Comparison of ENCODE assay signal across 38 cellular contexts in the genomic region with DNA sequence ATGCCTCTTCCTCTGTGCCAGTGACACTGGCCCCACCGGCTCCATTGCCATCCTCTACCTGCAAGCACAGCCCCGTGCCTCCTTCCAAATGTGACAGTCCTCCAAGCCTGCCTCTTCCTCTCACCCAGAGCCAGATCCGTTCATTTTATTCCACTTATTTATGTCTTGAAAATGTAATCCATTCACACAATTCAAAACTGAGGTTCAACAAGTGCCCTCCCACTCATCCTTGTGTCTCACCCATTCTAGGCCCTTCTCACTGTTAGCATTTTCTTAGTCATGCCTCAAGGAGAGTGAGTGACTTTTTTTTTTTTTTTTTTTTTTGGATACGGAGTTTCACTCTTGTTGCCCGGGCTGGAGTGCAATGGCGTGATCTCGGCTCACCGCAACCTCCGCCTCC. TPM values are rescaled to one million over a fixed set of nuclear protein-coding genes. Genes with fewer than 3 reads are reported as not detected.
"Had no signal": no experiment of that assay in that cellular context is flagged by ENCODE, and none has a peak within 500 bp of the region (broad histone marks: within the 10 kb centered on the region; RNA-seq: fewer than 3 reads in every experiment).

No MANE protein-coding gene starts in this region.

- H3K4me3 ChIP-seq: adrenal gland, body of pancreas, breast epithelium had no signal

- H3K27me3 Mint-ChIP-seq: activated CD4-positive, alpha-beta memory T cell treated with anti-CD3 and anti-CD28 coated beads for 36 hours; activated CD4-positive, alpha-beta T cell treated with anti-CD3 and anti-CD28 coated beads, Interleukin-2, amount 10 ng/mL, durations not matched to agents 24 days and 14 days; activated CD8-positive, alpha-beta T cell treated with anti-CD3 and anti-CD28 coated beads for 36 hours; activated naive CD8-positive, alpha-beta T cell treated with anti-CD3 and anti-CD28 coated beads for 36 hours had no signal

- H3K4me1 ChIP-seq: adrenal gland, body of pancreas, breast epithelium had no signal

- H3K9me3 ChIP-seq: adrenal gland, body of pancreas, breast epithelium had no signal

- H3K4me3 Mint-ChIP-seq: activated B cell treated with CpG ODN at 0.5 μM for 24 hours; activated CD4-positive, alpha-beta memory T cell treated with anti-CD3 and anti-CD28 coated beads for 36 hours; activated CD4-positive, alpha-beta T cell treated with anti-CD3 and anti-CD28 coated beads, Interleukin-2, amount 10 ng/mL, durations not matched to agents 24 days and 14 days; activated CD8-positive, alpha-beta T cell treated with anti-CD3 and anti-CD28 coated beads for 36 hours; activated naive CD4-positive, alpha-beta T cell treated with anti-CD3 and anti-CD28 coated beads for 36 hours; activated naive CD8-positive, alpha-beta T cell treated with anti-CD3 and anti-CD28 coated beads for 36 hours; activated T-cell treated with anti-CD3 and anti-CD28 coated beads, Interleukin-2, amount 50 U/mL, for 4 hours; activated T-cell treated with anti-CD3 and anti-CD28 coated beads, Interleukin-2, amount 50 U/mL, for 72 hours; activated T-helper 1 cell treated with anti-CD3 and anti-CD28 coated beads, Interleukin-12 subunit alpha, Interleukin-12 subunit beta, Interleukin-2, Interleukin-4 antibody, amounts not matched to agents 30 ng/mL and 10 ng/mL and 1 ng/mL, durations not matched to agents 14 hours and 24 hours and 36 hours; activated T-helper 17 cell treated with anti-CD3 and anti-CD28 coated beads, Interleukin-2, amount 50 U/mL, for 72 hours; T-helper 1 cell treated with Interleukin-12 subunit alpha and Interleukin-12 subunit beta and Interleukin-4 antibody, amounts not matched to agents 30 μg/mL and 1 μg/mL, for 36 hours; T-helper 2 cell treated with Interferon-gamma antibody and Interleukin-4, amounts not matched to agents 5 μg/mL and 100 μg/mL, for 36 hours had no signal

- H3K27ac ChIP-seq: adrenal gland, body of pancreas, brain microvascular endothelial cell, breast epithelium, VCaP had no signal

- DNase-seq: activated B cell treated with CpG ODN at 0.5 μM for 24 hours; activated CD4-positive, alpha-beta memory T cell treated with anti-CD3 and anti-CD28 coated beads for 36 hours; activated CD4-positive, alpha-beta T cell treated with anti-CD3 and anti-CD28 coated beads for 4 hours; activated CD4-positive, alpha-beta T cell treated with anti-CD3 and anti-CD28 coated beads, Interleukin-2, amount 10 ng/mL, durations not matched to agents 24 days and 14 days; activated CD4-positive, alpha-beta T cell treated with anti-CD3 and anti-CD28 coated beads, Interleukin-2, amount 50 U/mL, for 1 hour; activated CD4-positive, alpha-beta T cell treated with anti-CD3 and anti-CD28 coated beads, Interleukin-2, amount 50 U/mL, for 4 hours; activated CD4-positive, CD25-positive, alpha-beta regulatory T cell treated with anti-CD3 and anti-CD28 coated beads, Interleukin-2, amount 50 U/mL, for 72 hours; activated CD8-positive, alpha-beta memory T cell treated with anti-CD3 and anti-CD28 coated beads, Interleukin-2, amount 50 U/mL, for 4 hours; activated CD8-positive, alpha-beta T cell treated with anti-CD3 and anti-CD28 coated beads for 36 hours; activated effector memory CD4-positive, alpha-beta T cell treated with anti-CD3 and anti-CD28 coated beads, Interleukin-2, amount 50 U/mL, for 16 hours; activated gamma-delta T cell treated with Interleukin-2 at 50 U/mL for 16 hours; activated naive CD4-positive, alpha-beta T cell; activated naive CD4-positive, alpha-beta T cell treated with anti-CD3 and anti-CD28 coated beads for 36 hours; activated naive CD4-positive, alpha-beta T cell treated with anti-CD3 and anti-CD28 coated beads, Interleukin-2, amount 50 U/mL, for 16 hours; activated naive CD8-positive, alpha-beta T cell treated with anti-CD3 and anti-CD28 coated beads for 36 hours; activated T-cell treated with anti-CD3 and anti-CD28 coated beads for 4 hours; activated T-cell treated with anti-CD3 and anti-CD28 coated beads, Interleukin-2, amount 50 U/mL, for 1 hour; activated T-cell treated with anti-CD3 and anti-CD28 coated beads, Interleukin-2, amount 50 U/mL, for 4 hours; activated T-cell treated with anti-CD3 and anti-CD28 coated beads, Interleukin-2, amount 50 U/mL, for 72 hours; adrenal gland; amniotic stem cell; aorta; body of pancreas; brain microvascular endothelial cell; central memory CD4-positive, alpha-beta T cell; T-helper 2 cell; T-helper 9 cell had no signal

- H3K27ac Mint-ChIP-seq: activated B cell treated with CpG ODN at 0.5 μM for 24 hours; activated CD4-positive, alpha-beta memory T cell treated with anti-CD3 and anti-CD28 coated beads for 36 hours; activated CD4-positive, alpha-beta T cell treated with anti-CD3 and anti-CD28 coated beads, Interleukin-2, amount 10 ng/mL, durations not matched to agents 24 days and 14 days; activated CD8-positive, alpha-beta T cell treated with anti-CD3 and anti-CD28 coated beads for 36 hours; activated naive CD4-positive, alpha-beta T cell treated with anti-CD3 and anti-CD28 coated beads for 36 hours; activated naive CD8-positive, alpha-beta T cell treated with anti-CD3 and anti-CD28 coated beads for 36 hours; activated T-cell treated with anti-CD3 and anti-CD28 coated beads, Interleukin-2, amount 50 U/mL, for 72 hours; activated T-helper 1 cell treated with anti-CD3 and anti-CD28 coated beads, Interleukin-12 subunit alpha, Interleukin-12 subunit beta, Interleukin-2, Interleukin-4 antibody, amounts not matched to agents 30 ng/mL and 10 ng/mL and 1 ng/mL, durations not matched to agents 14 hours and 24 hours and 36 hours; activated T-helper 17 cell treated with anti-CD3 and anti-CD28 coated beads, Interleukin-2, amount 50 U/mL, for 72 hours; T-helper 1 cell treated with Interleukin-12 subunit alpha and Interleukin-12 subunit beta and Interleukin-4 antibody, amounts not matched to agents 30 μg/mL and 1 μg/mL, for 36 hours; T-helper 2 cell treated with Interferon-gamma antibody and Interleukin-4, amounts not matched to agents 5 μg/mL and 100 μg/mL, for 36 hours had no signal

- H3K36me3 Mint-ChIP-seq: activated CD4-positive, alpha-beta memory T cell treated with anti-CD3 and anti-CD28 coated beads for 36 hours; activated naive CD4-positive, alpha-beta T cell treated with anti-CD3 and anti-CD28 coated beads, Interleukin-2, amount 50 U/mL, for 72 hours; activated naive CD8-positive, alpha-beta T cell treated with anti-CD3 and anti-CD28 coated beads for 36 hours had no signal

- H3K36me3 ChIP-seq: adrenal gland, brain microvascular endothelial cell, breast epithelium had no signal

- H3K9me3 Mint-ChIP-seq: activated B cell treated with CpG ODN at 0.5 μM for 24 hours; activated CD4-positive, alpha-beta memory T cell treated with anti-CD3 and anti-CD28 coated beads for 36 hours; activated CD4-positive, alpha-beta T cell treated with anti-CD3 and anti-CD28 coated beads, Interleukin-2, amount 10 ng/mL, durations not matched to agents 24 days and 14 days; activated CD8-positive, alpha-beta T cell treated with anti-CD3 and anti-CD28 coated beads for 36 hours; activated naive CD4-positive, alpha-beta T cell treated with anti-CD3 and anti-CD28 coated beads for 36 hours; activated naive CD4-positive, alpha-beta T cell treated with anti-CD3 and anti-CD28 coated beads, Interleukin-2, amount 50 U/mL, for 72 hours; activated naive CD8-positive, alpha-beta T cell treated with anti-CD3 and anti-CD28 coated beads for 36 hours; activated T-cell treated with anti-CD3 and anti-CD28 coated beads, Interleukin-2, amount 50 U/mL, for 4 hours; activated T-cell treated with anti-CD3 and anti-CD28 coated beads, Interleukin-2, amount 50 U/mL, for 72 hours; activated T-helper 1 cell treated with anti-CD3 and anti-CD28 coated beads, Interleukin-12 subunit alpha, Interleukin-12 subunit beta, Interleukin-2, Interleukin-4 antibody, amounts not matched to agents 30 ng/mL and 10 ng/mL and 1 ng/mL, durations not matched to agents 14 hours and 24 hours and 36 hours; activated T-helper 17 cell treated with anti-CD3 and anti-CD28 coated beads, Interleukin-2, amount 50 U/mL, for 72 hours; T-helper 1 cell treated with Interleukin-12 subunit alpha and Interleukin-12 subunit beta and Interleukin-4 antibody, amounts not matched to agents 30 μg/mL and 1 μg/mL, for 36 hours; T-helper 2 cell treated with Interferon-gamma antibody and Interleukin-4, amounts not matched to agents 5 μg/mL and 100 μg/mL, for 36 hours had no signal

- H3K4me1 Mint-ChIP-seq: activated CD4-positive, alpha-beta T cell treated with anti-CD3 and anti-CD28 coated beads, Interleukin-2, amount 10 ng/mL, durations not matched to agents 24 days and 14 days; activated T-helper 17 cell treated with anti-CD3 and anti-CD28 coated beads, Interleukin-2, amount 50 U/mL, for 72 hours had no signal

- H3K27me3 ChIP-seq: adrenal gland, body of pancreas, brain microvascular endothelial cell had no signal

RNA-seq across cellular contexts. Expression of gene FKBP6, which starts 41.7 kb away (rescaled TPM):
- total RNA-seq: activated B cell treated with CpG ODN at 0.5 μM for 24 hours; activated CD4-positive, alpha-beta memory T cell treated with anti-CD3 and anti-CD28 coated beads for 36 hours; activated CD4-positive, alpha-beta T cell treated with anti-CD3 and anti-CD28 coated beads, Interleukin-2, amount 10 ng/mL, durations not matched to agents 24 days and 14 days; activated CD8-positive, alpha-beta memory T cell treated with anti-CD3 and anti-CD28 coated beads for 36 hours; activated CD8-positive, alpha-beta T cell treated with anti-CD3 and anti-CD28 coated beads for 36 hours; activated naive CD4-positive, alpha-beta T cell treated with anti-CD3 and anti-CD28 coated beads for 36 hours; activated naive CD4-positive, alpha-beta T cell treated with anti-CD3 and anti-CD28 coated beads, Interleukin-2, amount 50 U/mL, for 72 hours; activated naive CD8-positive, alpha-beta T cell treated with anti-CD3 and anti-CD28 coated beads for 36 hours; activated T-cell treated with anti-CD3 and anti-CD28 coated beads, Interleukin-2, amount 50 U/mL, for 4 hours; activated T-cell treated with anti-CD3 and anti-CD28 coated beads, Interleukin-2, amount 50 U/mL, for 72 hours; activated T-helper 1 cell treated with anti-CD3 and anti-CD28 coated beads, Interleukin-12 subunit alpha, Interleukin-12 subunit beta, Interleukin-2, Interleukin-4 antibody, amounts not matched to agents 30 ng/mL and 10 ng/mL and 1 ng/mL, durations not matched to agents 14 hours and 24 hours and 36 hours; activated T-helper 17 cell treated with anti-CD3 and anti-CD28 coated beads, Interleukin-2, amount 50 U/mL, for 72 hours; aorta; astrocyte; body of pancreas; breast epithelium; cardiac septum; cerebellum had no signal

RNA-seq across cellular contexts. Expression of gene TRIM50, which starts 41.7 kb away (rescaled TPM):
- total RNA-seq: activated B cell treated with CpG ODN at 0.5 μM for 24 hours; activated CD4-positive, alpha-beta memory T cell treated with anti-CD3 and anti-CD28 coated beads for 36 hours; activated CD4-positive, alpha-beta T cell treated with anti-CD3 and anti-CD28 coated beads, Interleukin-2, amount 10 ng/mL, durations not matched to agents 24 days and 14 days; activated CD8-positive, alpha-beta memory T cell treated with anti-CD3 and anti-CD28 coated beads for 36 hours; activated CD8-positive, alpha-beta T cell treated with anti-CD3 and anti-CD28 coated beads for 36 hours; activated naive CD4-positive, alpha-beta T cell treated with anti-CD3 and anti-CD28 coated beads for 36 hours; activated naive CD8-positive, alpha-beta T cell treated with anti-CD3 and anti-CD28 coated beads for 36 hours; activated T-cell treated with anti-CD3 and anti-CD28 coated beads, Interleukin-2, amount 50 U/mL, for 4 hours; activated T-cell treated with anti-CD3 and anti-CD28 coated beads, Interleukin-2, amount 50 U/mL, for 72 hours; activated T-helper 1 cell treated with anti-CD3 and anti-CD28 coated beads, Interleukin-12 subunit alpha, Interleukin-12 subunit beta, Interleukin-2, Interleukin-4 antibody, amounts not matched to agents 30 ng/mL and 10 ng/mL and 1 ng/mL, durations not matched to agents 14 hours and 24 hours and 36 hours; activated T-helper 17 cell treated with anti-CD3 and anti-CD28 coated beads, Interleukin-2, amount 50 U/mL, for 72 hours; astrocyte; cardiac septum; cerebellum had no signal
